Comparison of ENCODE assay signal across 19 cellular contexts in genomic region chr11:6530848-6531247, GRCh38.
"Had no signal": no experiment of that assay in that cellular context is flagged by ENCODE, and none has a peak within 500 bp of the region (broad histone marks: within the 10 kb centered on the region; RNA-seq: fewer than 3 reads in every experiment).

No MANE protein-coding gene starts in this region.

- H3K4me3 Mint-ChIP-seq: activated CD4-positive, alpha-beta memory T cell treated with anti-CD3 and anti-CD28 coated beads for 36 hours; activated naive CD8-positive, alpha-beta T cell; activated naive CD8-positive, alpha-beta T cell treated with anti-CD3 and anti-CD28 coated beads, Interleukin-2, amount 50 U/mL, for 24 hours; activated T-cell treated with anti-CD3 and anti-CD28 coated beads, Interleukin-2, amount 50 U/mL, for 4 hours; activated T-helper 1 cell treated with anti-CD3 and anti-CD28 coated beads, Interleukin-12 subunit alpha, Interleukin-12 subunit beta, Interleukin-2, Interleukin-4 antibody, amounts not matched to agents 30 ng/mL and 10 ng/mL and 1 ng/mL, durations not matched to agents 14 hours and 24 hours and 36 hours had no signal

- H3K27ac Mint-ChIP-seq: activated CD4-positive, alpha-beta memory T cell treated with anti-CD3 and anti-CD28 coated beads for 36 hours; activated naive CD8-positive, alpha-beta T cell; activated naive CD8-positive, alpha-beta T cell treated with anti-CD3 and anti-CD28 coated beads, Interleukin-2, amount 50 U/mL, for 24 hours; activated T-helper 1 cell treated with anti-CD3 and anti-CD28 coated beads, Interleukin-12 subunit alpha, Interleukin-12 subunit beta, Interleukin-2, Interleukin-4 antibody, amounts not matched to agents 30 ng/mL and 10 ng/mL and 1 ng/mL, durations not matched to agents 14 hours and 24 hours and 36 hours had no signal

- H3K27me3 Mint-ChIP-seq: activated CD4-positive, alpha-beta memory T cell treated with anti-CD3 and anti-CD28 coated beads for 36 hours; activated naive CD8-positive, alpha-beta T cell; activated naive CD8-positive, alpha-beta T cell treated with anti-CD3 and anti-CD28 coated beads, Interleukin-2, amount 50 U/mL, for 24 hours had no signal

- H3K9me3 Mint-ChIP-seq: activated CD4-positive, alpha-beta memory T cell treated with anti-CD3 and anti-CD28 coated beads for 36 hours; activated naive CD8-positive, alpha-beta T cell treated with anti-CD3 and anti-CD28 coated beads, Interleukin-2, amount 50 U/mL, for 24 hours; activated T-cell treated with anti-CD3 and anti-CD28 coated beads, Interleukin-2, amount 50 U/mL, for 4 hours; activated T-helper 1 cell treated with anti-CD3 and anti-CD28 coated beads, Interleukin-12 subunit alpha, Interleukin-12 subunit beta, Interleukin-2, Interleukin-4 antibody, amounts not matched to agents 30 ng/mL and 10 ng/mL and 1 ng/mL, durations not matched to agents 14 hours and 24 hours and 36 hours had no signal

- H3K27me3 ChIP-seq: brain microvascular endothelial cell had no signal

- ATAC-seq: activated naive CD8-positive, alpha-beta T cell treated with anti-CD3 and anti-CD28 coated beads, Interleukin-2, amount 50 U/mL, for 24 hours had no signal

- H3K27ac ChIP-seq: brain microvascular endothelial cell had no signal

- H3K36me3 ChIP-seq: brain microvascular endothelial cell had no signal

- DNase-seq: activated CD4-positive, alpha-beta memory T cell treated with anti-CD3 and anti-CD28 coated beads for 36 hours; activated CD4-positive, alpha-beta T cell treated with anti-CD3 and anti-CD28 coated beads for 48 hours; activated CD4-positive, CD25-positive, alpha-beta regulatory T cell treated with anti-CD3 and anti-CD28 coated beads, Interleukin-2, amount 50 U/mL, for 72 hours; activated CD8-positive, alpha-beta memory T cell treated with anti-CD3 and anti-CD28 coated beads, Interleukin-2, amount 50 U/mL, for 4 hours; activated effector memory CD4-positive, alpha-beta T cell treated with Interleukin-2 at 50 U/mL for 16 hours; activated naive CD8-positive, alpha-beta T cell treated with anti-CD3 and anti-CD28 coated beads, Interleukin-2, amount 50 U/mL, for 24 hours; activated T-cell treated with anti-CD3 and anti-CD28 coated beads for 4 hours; activated T-cell treated with anti-CD3 and anti-CD28 coated beads, Interleukin-2, amount 50 U/mL, for 4 hours; amniotic stem cell; aorta; NCI-H2107; NCI-H2171; NCI-H510A; NK-92 treated with Interleukin-12 subunit alpha and Interleukin-12 subunit beta, amount 100 ng/mL, for 24 hours; Right ventricle myocardium superior; T1000 had no signal
